ENCODE assay signal across 22 cellular contexts in the genomic region with DNA sequence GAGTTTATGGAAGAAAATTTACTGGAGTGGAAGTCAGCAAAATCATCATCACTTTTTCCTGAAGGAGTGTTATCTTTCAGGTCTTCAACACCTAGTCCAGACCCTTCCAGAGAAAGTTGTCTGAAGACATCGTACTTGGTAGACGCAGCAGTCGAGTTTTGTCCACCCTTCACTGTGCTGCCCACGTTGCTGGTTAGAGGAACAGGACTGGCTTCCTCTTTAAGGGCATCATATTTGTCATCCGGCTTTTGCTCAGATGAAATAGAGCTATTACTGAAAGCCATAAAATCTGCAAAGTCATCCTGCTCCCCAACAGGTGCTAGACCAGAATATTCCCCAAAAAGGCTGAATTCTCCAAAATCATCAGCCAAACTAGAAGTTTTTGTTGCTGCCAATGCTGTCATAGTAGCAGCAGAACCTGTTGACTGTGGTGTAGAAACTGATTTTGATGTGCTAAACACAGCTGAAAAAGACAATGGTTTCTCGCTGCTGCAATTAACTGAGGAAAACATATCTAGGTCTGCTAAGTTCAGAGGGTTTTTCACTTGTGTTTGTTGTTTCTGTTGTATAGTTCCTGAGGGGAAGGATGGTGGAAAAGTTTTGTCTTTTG. TPM values are rescaled to one million over a fixed set of nuclear protein-coding genes. Genes with fewer than 3 reads are reported as not detected.
DNase-seq lines count a peak whose midpoint lies in the region; ATAC-seq and TF ChIP-seq lines count a peak whose summit lies in the region.
"Had no signal": no experiment of that assay in that cellular context is flagged by ENCODE, and none has a peak within 500 bp of the region (broad histone marks: within the 10 kb centered on the region; RNA-seq: fewer than 3 reads in every experiment).

No MANE protein-coding gene starts in this region.

- no peaks in the 10 kb centered on the region for H3K9me3 Mint-ChIP-seq in activated T-cell treated with anti-CD3 and anti-CD28 coated beads, Interleukin-2, amount 50 U/mL, for 72 hours
- H3K9me3 Mint-ChIP-seq in activated T-cell treated with anti-CD3 and anti-CD28 coated beads, Interleukin-2, amount 50 U/mL, for 4 hours, result no peaks in the 10 kb centered on the region
- no peaks in the 10 kb centered on the region for H3K9me3 Mint-ChIP-seq in dendritic cell treated with granulocyte-macrophage colony-stimulating factor and Interleukin-4, amounts not matched to agents 40 ng/mL and 50 ng/mL, for 4 days
- H3K9me3 Mint-ChIP-seq in stimulated activated effector memory CD8-positive, alpha-beta T cell treated with anti-CD3 and anti-CD28 coated beads, Interleukin-12 subunit alpha, Interleukin-12 subunit beta, amount 100 ng/mL, for 72 hours, result no peaks in the 10 kb centered on the region
- H3K9me3 Mint-ChIP-seq: neural progenitor cell had no signal

- POLR2A ChIA-PET in OCI-LY7 (lab: Charles Lee), result no interaction called here

- ATAC-seq in activated T-cell treated with anti-CD3 and anti-CD28 coated beads, Interleukin-2, amount 50 U/mL, for 72 hours (replicated peaks in 1 of 2), result no peak
- ATAC-seq in activated T-cell treated with anti-CD3 and anti-CD28 coated beads, Interleukin-2, amount 50 U/mL, for 4 hours, result no peak
- no peak for ATAC-seq in stimulated activated effector memory CD8-positive, alpha-beta T cell treated with anti-CD3 and anti-CD28 coated beads, Interleukin-12 subunit alpha, Interleukin-12 subunit beta, amount 100 ng/mL, for 72 hours
- ATAC-seq in GM18511 (IDR thresholded peaks at IDR 0.05; ENCODE audit: unreplicated experiment) (no peak), GM19467 (IDR thresholded peaks at IDR 0.05; ENCODE audit: unreplicated experiment) (no peak)
- ATAC-seq: activated CD8-positive, alpha-beta memory T cell treated with anti-CD3 and anti-CD28 coated beads, Interleukin-2, amount 10 ng/mL, durations not matched to agents 7 days and 5 days had no signal

- 0 out of 2 replicates have a peak, but pooled peaks cover 10% of the 10 kb centered on the region for H4K20me1 ChIP-seq in OCI-LY7 (ENCODE audit: insufficient read depth, low read length)

- H3K36me3 ChIP-seq in OCI-LY7 (ENCODE audit: insufficient read depth, low read length), result peaks cover 94% of the 10 kb centered on the region

- H3K4me3 ChIP-seq in OCI-LY7 (ENCODE audit: low read depth, low read length, poor library complexity, severe bottlenecking), result no peak overlapping the region
- H3K4me3 ChIP-seq: coronary artery, hepatocyte, neural progenitor cell, spleen, tibial artery had no signal

- no peaks in the 10 kb centered on the region for H3K27me3 Mint-ChIP-seq in activated T-cell treated with anti-CD3 and anti-CD28 coated beads, Interleukin-2, amount 50 U/mL, for 72 hours (ENCODE audit: low read depth)
- H3K27me3 Mint-ChIP-seq in activated T-cell treated with anti-CD3 and anti-CD28 coated beads, Interleukin-2, amount 50 U/mL, for 4 hours (ENCODE audit: low read depth), result no peaks in the 10 kb centered on the region
- no peaks in the 10 kb centered on the region for H3K27me3 Mint-ChIP-seq in dendritic cell treated with granulocyte-macrophage colony-stimulating factor and Interleukin-4, amounts not matched to agents 40 ng/mL and 50 ng/mL, for 4 days
- H3K27me3 Mint-ChIP-seq: activated CD8-positive, alpha-beta memory T cell treated with anti-CD3 and anti-CD28 coated beads, Interleukin-2, amount 10 ng/mL, durations not matched to agents 7 days and 5 days had no signal

- H3K4me3 Mint-ChIP-seq in activated T-cell treated with anti-CD3 and anti-CD28 coated beads, Interleukin-2, amount 50 U/mL, for 72 hours, result no peak overlapping the region
- H3K4me3 Mint-ChIP-seq in activated T-cell treated with anti-CD3 and anti-CD28 coated beads, Interleukin-2, amount 50 U/mL, for 4 hours, result no peak overlapping the region
- no peak overlapping the region for H3K4me3 Mint-ChIP-seq in dendritic cell treated with granulocyte-macrophage colony-stimulating factor and Interleukin-4, amounts not matched to agents 40 ng/mL and 50 ng/mL, for 4 days
- no peak overlapping the region for H3K4me3 Mint-ChIP-seq in stimulated activated effector memory CD8-positive, alpha-beta T cell treated with anti-CD3 and anti-CD28 coated beads, Interleukin-12 subunit alpha, Interleukin-12 subunit beta, amount 100 ng/mL, for 72 hours
- H3K4me3 Mint-ChIP-seq: activated CD8-positive, alpha-beta memory T cell treated with anti-CD3 and anti-CD28 coated beads, Interleukin-2, amount 10 ng/mL, durations not matched to agents 7 days and 5 days; neural progenitor cell had no signal

- H2AFZ ChIP-seq in OCI-LY7 (ENCODE audit: low read length), result no peak overlapping the region
- H2AFZ ChIP-seq: hepatocyte, neural progenitor cell had no signal

- no peak for TF ChIP-seq CTCF in OCI-LY7 (conservative IDR thresholded peaks at IDR 0.05; ENCODE audit: low read length)

- TSS peak; percentile 52 for BruUV-seq in OCI-LY7 (replicated peaks; lab: Mats Ljungman, UMichigan)

- peak overlapping the region; percentile 73 for H3K27ac Mint-ChIP-seq in activated T-cell treated with anti-CD3 and anti-CD28 coated beads, Interleukin-2, amount 50 U/mL, for 72 hours
- H3K27ac Mint-ChIP-seq in dendritic cell treated with granulocyte-macrophage colony-stimulating factor and Interleukin-4, amounts not matched to agents 40 ng/mL and 50 ng/mL, for 4 days, result peak overlapping the region; percentile 20
- H3K27ac Mint-ChIP-seq in stimulated activated effector memory CD8-positive, alpha-beta T cell treated with anti-CD3 and anti-CD28 coated beads, Interleukin-12 subunit alpha, Interleukin-12 subunit beta, amount 100 ng/mL, for 72 hours, result peak overlapping the region; percentile 41
- H3K27ac Mint-ChIP-seq: neural progenitor cell had no signal

- peaks cover 33% of the 10 kb centered on the region for H3K4me1 Mint-ChIP-seq in activated T-cell treated with anti-CD3 and anti-CD28 coated beads, Interleukin-2, amount 50 U/mL, for 72 hours (ENCODE audit: low read depth)
- peaks cover 44% of the 10 kb centered on the region for H3K4me1 Mint-ChIP-seq in activated T-cell treated with anti-CD3 and anti-CD28 coated beads, Interleukin-2, amount 50 U/mL, for 4 hours (ENCODE audit: low read depth)
- H3K4me1 Mint-ChIP-seq in dendritic cell treated with granulocyte-macrophage colony-stimulating factor and Interleukin-4, amounts not matched to agents 40 ng/mL and 50 ng/mL, for 4 days (ENCODE audit: low read depth), result peaks cover 19% of the 10 kb centered on the region
- peaks cover 36% of the 10 kb centered on the region for H3K4me1 Mint-ChIP-seq in stimulated activated effector memory CD8-positive, alpha-beta T cell treated with anti-CD3 and anti-CD28 coated beads, Interleukin-12 subunit alpha, Interleukin-12 subunit beta, amount 100 ng/mL, for 72 hours
- H3K4me1 Mint-ChIP-seq: neural progenitor cell had no signal

- peaks cover 1 to 19% of the 10 kb centered on the region in 2 donors for H3K36me3 Mint-ChIP-seq in activated T-cell treated with anti-CD3 and anti-CD28 coated beads, Interleukin-2, amount 50 U/mL, for 72 hours (ENCODE audit: insufficient read depth in 2 of 2)
- peaks cover 37% of the 10 kb centered on the region for H3K36me3 Mint-ChIP-seq in activated T-cell treated with anti-CD3 and anti-CD28 coated beads, Interleukin-2, amount 50 U/mL, for 4 hours (ENCODE audit: insufficient read depth)
- peaks cover 88% of the 10 kb centered on the region for H3K36me3 Mint-ChIP-seq in dendritic cell treated with granulocyte-macrophage colony-stimulating factor and Interleukin-4, amounts not matched to agents 40 ng/mL and 50 ng/mL, for 4 days (ENCODE audit: low read depth)
- peaks cover 96% of the 10 kb centered on the region for H3K36me3 Mint-ChIP-seq in stimulated activated effector memory CD8-positive, alpha-beta T cell treated with anti-CD3 and anti-CD28 coated beads, Interleukin-12 subunit alpha, Interleukin-12 subunit beta, amount 100 ng/mL, for 72 hours

- H3K4me2 ChIP-seq in OCI-LY7 (ENCODE audit: low read length), result no peak overlapping the region
- H3K4me2 ChIP-seq: hepatocyte, neural progenitor cell had no signal

- intact Hi-C loops in OCI-LY7 (cut with micrococcal nuclease; ENCODE audit: unreplicated experiment), result no loop called here
- intact Hi-C loops in dendritic cell treated with granulocyte-macrophage colony-stimulating factor and Interleukin-4, amounts not matched to agents 40 ng/mL and 50 ng/mL, for 4 days (cut with micrococcal nuclease), result no loop called here

- no peak overlapping the region for H3K27ac ChIP-seq in OCI-LY7 (ENCODE audit: low read depth, low read length, poor library complexity, severe bottlenecking)
- H3K27ac ChIP-seq: coronary artery, hepatocyte, neural progenitor cell, spleen, tibial artery, VCaP had no signal

- DNase-seq in activated T-cell treated with anti-CD3 and anti-CD28 coated beads, Interleukin-2, amount 50 U/mL, for 72 hours, result no peak
- no peak for DNase-seq in activated T-cell treated with anti-CD3 and anti-CD28 coated beads, Interleukin-2, amount 50 U/mL, for 4 hours
- DNase-seq in OCI-LY7 (ENCODE audit: low spot score) (no peak), COLO829 (ENCODE audit: low spot score) (no peak)
- DNase-seq in stimulated activated effector memory CD8-positive, alpha-beta T cell treated with anti-CD3 and anti-CD28 coated beads, Interleukin-12 subunit alpha, Interleukin-12 subunit beta, amount 100 ng/mL, for 72 hours (ENCODE audit: low spot score in 2 of 2), result no peak
- DNase-seq: ACHN; activated CD8-positive, alpha-beta memory T cell treated with anti-CD3 and anti-CD28 coated beads, Interleukin-2, amount 10 ng/mL, durations not matched to agents 7 days and 5 days; HCEC 1CT; islet precursor cell; KG1; NCI-H1092; NCI-H2081 treated with DMSO at 0.1 percent for 48 hours; NCI-H510A; spleen; tibial artery had no signal

- no peaks in the 10 kb centered on the region for H3K4me1 ChIP-seq in OCI-LY7 (ENCODE audit: insufficient read depth, low read length, poor library complexity, severe bottlenecking)
- H3K4me1 ChIP-seq: neural progenitor cell, tibial artery had no signal

- H3K9me2 ChIP-seq in OCI-LY7 (ENCODE audit: insufficient read depth, low read length), result no peaks in the 10 kb centered on the region

- no peaks in the 10 kb centered on the region for H3K9me3 ChIP-seq in OCI-LY7 (ENCODE audit: low read length)
- H3K9me3 ChIP-seq: spleen, tibial artery had no signal

- CTCF ChIA-PET in OCI-LY7 (lab: Charles Lee; ENCODE audit: unreplicated experiment), result no interaction called here

- peaks cover 42% of the 10 kb centered on the region for H3K79me2 ChIP-seq in OCI-LY7 (ENCODE audit: insufficient read depth, low read depth, low read length)

RNA-seq across cellular contexts. Expression of a gene that starts 55.8 kb away (rescaled TPM):
- 10 to 100 TPM; 63.2 to 69.5 TPM for total RNA-seq in activated T-cell treated with anti-CD3 and anti-CD28 coated beads, Interleukin-2, amount 50 U/mL, for 72 hours
- total RNA-seq in activated T-cell treated with anti-CD3 and anti-CD28 coated beads, Interleukin-2, amount 50 U/mL, for 4 hours, result 10 to 100 TPM; 34.9 to 42.5 (median 36.7) TPM
- total RNA-seq in OCI-LY7 (2014; rRNA removed; shearing (Covaris generic)), result 39.6 and 46.5 TPM in 2 replicates
- total RNA-seq in OCI-LY7 (2022), result 132 and 146 TPM in 2 replicates

Comparison
In these comparisons a context has a peak if more than half of its experiments do, and no peak if none do; other contexts are left out.
1. H3K27ac Mint-ChIP-seq: peak in every context shown above with its lines; median percentile 73 in activated T-cell treated with anti-CD3 and anti-CD28 coated beads, Interleukin-2, amount 50 U/mL, for 72 hours; 41 in stimulated activated effector memory CD8-positive, alpha-beta T cell treated with anti-CD3 and anti-CD28 coated beads, Interleukin-12 subunit alpha, Interleukin-12 subunit beta, amount 100 ng/mL, for 72 hours; 20 in dendritic cell treated with granulocyte-macrophage colony-stimulating factor and Interleukin-4, amounts not matched to agents 40 ng/mL and 50 ng/mL, for 4 days.